Comparison of ENCODE assay signal across 5 cellular contexts in the genomic region with DNA sequence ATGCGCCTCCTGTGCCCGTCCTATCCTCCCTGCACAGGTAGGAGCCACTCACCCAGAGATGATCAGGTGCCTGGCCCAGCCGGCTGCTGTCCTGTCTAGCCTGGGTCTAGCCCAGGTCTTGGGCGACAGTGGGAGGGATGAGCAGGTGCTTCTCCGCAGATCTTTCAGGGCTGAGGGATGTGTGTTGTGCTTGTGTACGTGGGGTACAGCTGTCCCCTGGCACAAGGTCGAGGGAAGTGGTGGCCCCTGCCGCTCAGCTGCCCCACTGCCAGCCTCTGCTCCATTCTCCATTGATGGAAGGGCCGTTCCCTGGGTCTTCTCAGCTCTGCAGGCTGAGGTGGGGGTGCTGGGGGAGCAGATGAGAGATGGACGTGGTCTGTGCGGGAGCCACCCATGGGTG.
"Had no signal": no experiment of that assay in that cellular context is flagged by ENCODE, and none has a peak within 500 bp of the region (broad histone marks: within the 10 kb centered on the region; RNA-seq: fewer than 3 reads in every experiment).

No MANE protein-coding gene starts in this region.

- H3K27ac Mint-ChIP-seq: GM23338 had no signal

- DNase-seq: HCEC 1CT, IMR-90, KG1 had no signal

- H3K4me3 ChIP-seq: GM23338, K562 had no signal

- H3K4me3 Mint-ChIP-seq: GM23338 had no signal

- H3K9me3 Mint-ChIP-seq: GM23338 had no signal

- H3K4me2 ChIP-seq: GM23338 had no signal

- ATAC-seq: GM23338, K562 had no signal

- H2AFZ ChIP-seq: GM23338 had no signal
